In genomic region chr13:85970727-85971126, GRCh38 we compare ENCODE assay signal across 13 cellular contexts.
DNase-seq lines count a peak whose midpoint lies in the region; TF ChIP-seq lines count a peak whose summit lies in the region.
"Had no signal": no experiment of that assay in that cellular context is flagged by ENCODE, and none has a peak within 500 bp of the region (broad histone marks: within the 10 kb centered on the region; RNA-seq: fewer than 3 reads in every experiment).

No MANE protein-coding gene starts in this region.

- H3K4me3 ChIP-seq in epithelial cell of esophagus (ENCODE audit: low read length) (no peak overlapping the region), Peyer's patch (no peak overlapping the region)
- H3K4me3 ChIP-seq: cardiac muscle cell, thyroid gland had no signal

- no peaks in the 10 kb centered on the region for H3K27me3 ChIP-seq in Peyer's patch
- H3K27me3 ChIP-seq: cardiac muscle cell, thyroid gland had no signal

- H3K4me1 ChIP-seq in Peyer's patch, result no peaks in the 10 kb centered on the region
- H3K4me1 ChIP-seq: thyroid gland had no signal

- TF ChIP-seq CTCF in epithelial cell of esophagus (IDR thresholded peaks at IDR 0.05; ENCODE audit: insufficient read depth, low read depth, low read length, missing control alignments) (peak; percentile 13), Peyer's patch (IDR thresholded peaks at IDR 0.05) (no peak)

- no peaks in the 10 kb centered on the region for H3K9me3 ChIP-seq in Peyer's patch
- H3K9me3 ChIP-seq: thyroid gland had no signal

- TF ChIP-seq POLR2A in Peyer's patch (IDR thresholded peaks at IDR 0.05), result no peak

- no peaks in the 10 kb centered on the region for H3K36me3 ChIP-seq in Peyer's patch
- H3K36me3 ChIP-seq: cardiac muscle cell, thyroid gland had no signal

- H3K27ac ChIP-seq in Peyer's patch, result no peak overlapping the region
- H3K27ac ChIP-seq: cardiac muscle cell, thyroid gland had no signal

- DNase-seq in NCI-H1092 treated with DMSO at 0.1 percent for 48 hours (lab: John Stamatoyannopoulos, UW) (peak; percentile 22), NCI-H1092 (lab: John Stamatoyannopoulos, UW) (no peak), OCI-M1 (lab: John Stamatoyannopoulos, UW) (peak; percentile 62), epithelial cell of esophagus (ENCODE audit: low read depth) (peak; percentile 40), pons (ENCODE audit: low spot score) (peak; percentile 4), cortex of kidney (lab: John Stamatoyannopoulos, UW) (no peak), T-helper 2 cell (no peak), Peyer's patch (no peak)
- DNase-seq: activated CD4-positive, alpha-beta T cell treated with anti-CD3 and anti-CD28 coated beads, Interleukin-2, amount 50 U/mL, for 4 hours; KBM-7; stimulated activated CD4-positive, alpha-beta T cell treated with anti-CD3 and anti-CD28 coated beads, Interleukin-15, amount 100 ng/mL, for 24 hours; thyroid gland had no signal

Comparison
In these comparisons a context has a peak if more than half of its experiments do, and no peak if none do; other contexts are left out.
1. DNase-seq: peak in NCI-H1092 treated with DMSO at 0.1 percent for 48 hours (single experiment), OCI-M1 (single experiment), epithelial cell of esophagus (single experiment) and pons (single experiment); none in NCI-H1092 (single experiment), cortex of kidney (single experiment), T-helper 2 cell (0 of 5) and Peyer's patch (0 of 3).